ENCODE assay signal across 25 cellular contexts in the genomic region with DNA sequence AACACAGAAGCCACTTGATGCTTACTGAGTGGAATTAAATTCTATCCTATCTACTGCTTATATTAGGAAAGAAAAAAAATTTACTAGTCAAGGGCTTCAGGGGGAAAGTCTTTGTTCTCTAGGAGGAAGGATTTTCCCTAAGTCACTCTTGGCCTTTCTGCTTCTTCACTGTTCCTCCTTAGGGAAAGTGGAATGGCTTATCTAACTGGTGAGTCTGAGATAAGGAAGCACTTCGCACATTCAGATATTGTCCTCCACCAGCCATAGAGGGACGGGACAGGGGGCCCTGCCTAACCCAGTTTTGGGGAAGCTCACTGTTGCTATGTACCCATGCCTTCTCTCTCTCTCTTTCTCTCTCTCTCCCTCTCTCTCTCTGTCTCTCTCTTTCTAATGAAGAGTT.
DNase-seq lines count a peak whose midpoint lies in the region; ATAC-seq, FAIRE-seq and TF ChIP-seq lines count a peak whose summit lies in the region.
"Had no signal": no experiment of that assay in that cellular context is flagged by ENCODE, and none has a peak within 500 bp of the region (broad histone marks: within the 10 kb centered on the region; RNA-seq: fewer than 3 reads in every experiment).

No MANE protein-coding gene starts in this region.

- H2AFZ ChIP-seq in OCI-LY7 (ENCODE audit: low read length), result peak overlapping the region; percentile 32; the same call in 1 of the 2 replicates

- in situ Hi-C loops in transverse colon (cut with MboI; ENCODE audit: low pct_ligation_motif_present in 1 of 4, low pct_unique_long_range_greater_than_20kb in 1 of 4, low sequenced_read_pairs in 3 of 4), result no loop called here

- H4K20me1 ChIP-seq in OCI-LY7 (ENCODE audit: insufficient read depth, low read length), result no peaks in the 10 kb centered on the region

- peaks cover 2% of the 10 kb centered on the region for H3K9me3 Mint-ChIP-seq in memory B cell
- no peaks in the 10 kb centered on the region for H3K9me3 Mint-ChIP-seq in effector memory CD8-positive, alpha-beta T cell

- DNase-seq in A673 (ENCODE audit: low spot score) (no peak), GM18507 (ENCODE audit: extremely low spot score, insufficient read length, low read depth) (no peak), OCI-LY7 (ENCODE audit: low spot score) (no peak), memory B cell (ENCODE audit: low spot score in 2 of 2) (no peak), transverse colon (no peak)
- no peak for DNase-seq in effector memory CD8-positive, alpha-beta T cell
- DNase-seq: C1 segment of cervical spinal cord; effector CD4-positive, alpha-beta T cell; foreskin keratinocyte; left lung; mucosa of descending colon; NCI-H1092 treated with DMSO at 0.1 percent for 48 hours; NCI-H2029; NCI-H345; SIG-M5; small intestine; thyroid gland had no signal

- H3K36me3 ChIP-seq in A673 (ENCODE audit: insufficient read depth, low read length, poor library complexity, severe bottlenecking) (no peaks in the 10 kb centered on the region), OCI-LY7 (ENCODE audit: insufficient read depth, low read length) (no peaks in the 10 kb centered on the region; the same call in 1 of the 2 replicates), transverse colon (no peaks in the 10 kb centered on the region)
- H3K36me3 ChIP-seq: left lung, thyroid gland had no signal

- WGBS in transverse colon (ENCODE audit: low coverage in 1 of 2), 2 donors, result 74 to 100% methylated on average over 1 to 2 of the region's 2 CpGs

- POLR2A ChIA-PET in A673 (lab: Charles Lee; ENCODE audit: low non-redundant PET) (interaction anchor here (0.6 kb wide), 1 partner anchor 717 kb away, joined by 15 read pairs; no protein-coding TSS in a partner anchor), OCI-LY7 (lab: Charles Lee) (interaction anchor here (0.5 to 0.8 kb wide), 2 partner anchors 59 to 576 kb away, joined by 4 read pairs; no protein-coding TSS in a partner anchor)

- H3K4me2 ChIP-seq in OCI-LY7 (ENCODE audit: low read length), result peak overlapping the region; percentile 46
- H3K4me2 ChIP-seq: A549 had no signal

- H3K4me3 ChIP-seq in A673 (ENCODE audit: low read depth, low read length, poor library complexity, severe bottlenecking) (no peak overlapping the region), OCI-LY7 (ENCODE audit: low read depth, low read length, poor library complexity, severe bottlenecking) (peak overlapping the region; percentile 7), transverse colon (no peak overlapping the region)
- H3K4me3 ChIP-seq: A549, left lung, mucosa of descending colon, thyroid gland had no signal

- H3K4me1 ChIP-seq in A673 (ENCODE audit: insufficient read depth, low read length, poor library complexity, severe bottlenecking), result peaks cover 20% of the 10 kb centered on the region
- H3K4me1 ChIP-seq in OCI-LY7 (ENCODE audit: insufficient read depth, low read length, poor library complexity, severe bottlenecking), result peaks cover 46% of the 10 kb centered on the region
- H3K4me1 ChIP-seq in transverse colon, result peaks cover 0 to 25% (median 0%) of the 10 kb centered on the region in 4 donors
- H3K4me1 ChIP-seq: A549, foreskin keratinocyte, thyroid gland had no signal

- no peaks in the 10 kb centered on the region for H3K9me3 ChIP-seq in A673 (ENCODE audit: low read depth, low read length, poor library complexity, severe bottlenecking)
- peaks cover 8% of the 10 kb centered on the region; the same call in 1 of the 2 replicates for H3K9me3 ChIP-seq in OCI-LY7 (ENCODE audit: low read length)
- H3K9me3 ChIP-seq in transverse colon, result no peaks in the 10 kb centered on the region
- H3K9me3 ChIP-seq: left lung, mucosa of descending colon, thyroid gland had no signal

- CTCF ChIA-PET in A673 (lab: Charles Lee) (no interaction called here), OCI-LY7 (lab: Charles Lee; ENCODE audit: unreplicated experiment) (no interaction called here)

- peaks cover 47% of the 10 kb centered on the region for H3K4me1 Mint-ChIP-seq in memory B cell
- peaks cover 0 to 5% of the 10 kb centered on the region in 2 donors for H3K4me1 Mint-ChIP-seq in effector memory CD8-positive, alpha-beta T cell (ENCODE audit: low read depth in 2 of 2)

- no peaks in the 10 kb centered on the region for H3K9me2 ChIP-seq in OCI-LY7 (ENCODE audit: insufficient read depth, low read length)

- intact Hi-C loops in A673 (cut with micrococcal nuclease; ENCODE audit: unreplicated experiment) (no loop called here), OCI-LY7 (cut with micrococcal nuclease; ENCODE audit: unreplicated experiment) (loop anchor here (5.0 kb wide), 1 partner anchor 60 kb away; no protein-coding TSS in a partner anchor), transverse colon (cut with DNase I; ENCODE audit: low total_unique reads) (no loop called here)

- no peak for TF ChIP-seq EP300 in transverse colon (IDR thresholded peaks at IDR 0.05; ENCODE audit: low read depth)

- peaks cover 7% of the 10 kb centered on the region for H3K36me3 Mint-ChIP-seq in memory B cell
- H3K36me3 Mint-ChIP-seq in effector memory CD8-positive, alpha-beta T cell (ENCODE audit: insufficient read depth), result no peaks in the 10 kb centered on the region

- BruUV-seq in A673 (replicated peaks; lab: Mats Ljungman, UMichigan), result no TSS peak
- no TSS peak for BruUV-seq in OCI-LY7 (replicated peaks; lab: Mats Ljungman, UMichigan)

- H3K27ac Mint-ChIP-seq in memory B cell, result peak overlapping the region; percentile 43
- peak overlapping the region in 1 of 2 donors; percentile 19 for H3K27ac Mint-ChIP-seq in effector memory CD8-positive, alpha-beta T cell
- H3K27ac Mint-ChIP-seq: activated naive CD4-positive, alpha-beta T cell treated with anti-CD3 and anti-CD28 coated beads, Interleukin-2, amount 50 U/mL, for 72 hours; stimulated activated naive CD8-positive, alpha-beta T cell treated with anti-CD3 and anti-CD28 coated beads, Interleukin-15, Interleukin-2, amounts not matched to agents 100 ng/mL and 50 ng/mL, for 24 hours; T-helper 1 cell treated with Interleukin-12 subunit alpha and Interleukin-12 subunit beta and Interleukin-4 antibody, amounts not matched to agents 30 μg/mL and 1 μg/mL, for 36 hours had no signal

- H3K27me3 Mint-ChIP-seq in memory B cell, result no peaks in the 10 kb centered on the region
- no peaks in the 10 kb centered on the region for H3K27me3 Mint-ChIP-seq in effector memory CD8-positive, alpha-beta T cell
- H3K27me3 Mint-ChIP-seq: stimulated activated naive CD8-positive, alpha-beta T cell treated with anti-CD3 and anti-CD28 coated beads, Interleukin-15, Interleukin-2, amounts not matched to agents 100 ng/mL and 50 ng/mL, for 24 hours had no signal

- H3K27ac ChIP-seq in A673 (ENCODE audit: low read depth, low read length, poor library complexity, severe bottlenecking), result peak overlapping the region; percentile 26
- peak overlapping the region; percentile 25 for H3K27ac ChIP-seq in OCI-LY7 (ENCODE audit: low read depth, low read length, poor library complexity, severe bottlenecking)
- H3K27ac ChIP-seq in transverse colon, result no peak overlapping the region
- H3K27ac ChIP-seq: foreskin keratinocyte, left lung, thyroid gland, VCaP had no signal

- H3K79me2 ChIP-seq in OCI-LY7 (ENCODE audit: insufficient read depth, low read depth, low read length), result no peaks in the 10 kb centered on the region

- peak; percentile 41 for FAIRE-seq in GM18507 (lab: Jason Lieb, UNC)
- FAIRE-seq: A549, small intestine had no signal

- TF ChIP-seq POLR2A in transverse colon (IDR thresholded peaks at IDR 0.05), result no peak

- ATAC-seq in memory B cell (ENCODE audit: low read depth), result no peak
- ATAC-seq in GM18909 (IDR thresholded peaks at IDR 0.05; ENCODE audit: poor library complexity, unreplicated experiment), result no peak
- no peak for ATAC-seq in effector memory CD8-positive, alpha-beta T cell (replicated peaks)
- no peak for ATAC-seq in GM18519 (IDR thresholded peaks at IDR 0.05; ENCODE audit: low FRiP score, unreplicated experiment)
- ATAC-seq: A549; activated naive CD4-positive, alpha-beta T cell treated with anti-CD3 and anti-CD28 coated beads, Interleukin-2, amount 50 U/mL, for 72 hours; foreskin keratinocyte; HCT116; left lung; mucosa of descending colon had no signal

- no peak for TF ChIP-seq CTCF in A673 (conservative IDR thresholded peaks at IDR 0.05; ENCODE audit: low read depth, low read length)
- TF ChIP-seq CTCF in OCI-LY7 (conservative IDR thresholded peaks at IDR 0.05; ENCODE audit: low read length), result no peak
- TF ChIP-seq CTCF in transverse colon (IDR thresholded peaks at IDR 0.05), result no peak

- no peak overlapping the region for H3K4me3 Mint-ChIP-seq in memory B cell
- H3K4me3 Mint-ChIP-seq in effector memory CD8-positive, alpha-beta T cell, result no peak overlapping the region
- H3K4me3 Mint-ChIP-seq: stimulated activated naive CD8-positive, alpha-beta T cell treated with anti-CD3 and anti-CD28 coated beads, Interleukin-15, Interleukin-2, amounts not matched to agents 100 ng/mL and 50 ng/mL, for 24 hours; T-helper 1 cell treated with Interleukin-12 subunit alpha and Interleukin-12 subunit beta and Interleukin-4 antibody, amounts not matched to agents 30 μg/mL and 1 μg/mL, for 36 hours had no signal

- H3K27me3 ChIP-seq in A673 (replicated peaks; ENCODE audit: insufficient read depth, low read depth, low read length, poor library complexity) (no peaks in the 10 kb centered on the region), transverse colon (no peaks in the 10 kb centered on the region)
- H3K27me3 ChIP-seq: foreskin keratinocyte, left lung, thyroid gland had no signal

Comparison
In these comparisons a context has a peak if more than half of its experiments do, and no peak if none do; other contexts are left out.
1. H3K27ac ChIP-seq: peak in A673 (single experiment) and OCI-LY7 (single experiment); none in transverse colon (0 of 4).